Comparison of ENCODE assay signal across 9 cellular contexts in the genomic region with DNA sequence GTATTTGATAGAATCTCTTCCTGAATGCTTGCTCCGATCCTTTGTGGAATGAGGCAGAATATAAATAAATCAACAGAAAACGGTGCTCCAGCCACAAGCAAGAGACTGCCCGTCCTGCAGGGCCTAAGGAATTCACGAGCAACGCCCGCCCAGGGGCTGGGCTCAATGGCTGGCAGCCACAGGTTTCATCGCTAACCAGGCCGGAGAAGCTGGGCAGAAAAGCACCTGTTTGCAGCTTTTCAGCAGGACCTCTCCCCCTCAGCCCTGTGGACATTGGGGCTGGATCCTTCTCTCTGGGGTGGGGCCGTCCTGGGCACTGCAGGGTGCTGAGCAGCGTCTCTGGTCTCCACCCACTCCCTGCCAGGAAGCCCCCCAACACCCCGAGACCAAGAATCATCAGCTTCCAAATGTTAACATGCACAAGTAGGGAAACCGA.
DNase-seq lines count a peak whose midpoint lies in the region; ATAC-seq and FAIRE-seq lines count a peak whose summit lies in the region.
"Had no signal": no experiment of that assay in that cellular context is flagged by ENCODE, and none has a peak within 500 bp of the region (broad histone marks: within the 10 kb centered on the region; RNA-seq: fewer than 3 reads in every experiment).

No MANE protein-coding gene starts in this region.

- no peak for DNase-seq in activated T-cell treated with anti-CD3 and anti-CD28 coated beads, Interleukin-2, amount 50 U/mL, for 24 hours
- DNase-seq in activated T-cell treated with anti-CD3 and anti-CD28 coated beads, Interleukin-2, amount 50 U/mL, for 4 hours = no peak
- DNase-seq in lung microvascular endothelial cell (ENCODE audit: low read depth in 2 of 2) (peak; percentile 59 to 77), urothelium cell line (ENCODE audit: low spot score) (peak; percentile 51), NCI-H1105 (lab: John Stamatoyannopoulos, UW) (no peak)

- peaks cover 2% of the 10 kb centered on the region for H3K36me3 Mint-ChIP-seq in activated T-cell treated with anti-CD3 and anti-CD28 coated beads, Interleukin-2, amount 50 U/mL, for 24 hours (ENCODE audit: low read depth)
- H3K36me3 Mint-ChIP-seq in activated T-cell treated with anti-CD3 and anti-CD28 coated beads, Interleukin-2, amount 50 U/mL, for 4 hours (ENCODE audit: insufficient read depth) = no peaks in the 10 kb centered on the region
- no peaks in the 10 kb centered on the region for H3K36me3 Mint-ChIP-seq in dendritic cell treated with granulocyte-macrophage colony-stimulating factor and Interleukin-4, amounts not matched to agents 40 ng/mL and 50 ng/mL, for 4 days (ENCODE audit: low read depth)

- H3K27ac Mint-ChIP-seq in activated T-cell treated with anti-CD3 and anti-CD28 coated beads, Interleukin-2, amount 50 U/mL, for 24 hours = no peak overlapping the region
- peak overlapping the region; percentile 37 for H3K27ac Mint-ChIP-seq in dendritic cell treated with granulocyte-macrophage colony-stimulating factor and Interleukin-4, amounts not matched to agents 40 ng/mL and 50 ng/mL, for 4 days

- intact Hi-C loops in dendritic cell treated with granulocyte-macrophage colony-stimulating factor and Interleukin-4, amounts not matched to agents 40 ng/mL and 50 ng/mL, for 4 days (cut with micrococcal nuclease) = no loop called here

- ATAC-seq in activated T-cell treated with anti-CD3 and anti-CD28 coated beads, Interleukin-2, amount 50 U/mL, for 4 hours = no peak
- ATAC-seq in HG02759 (IDR thresholded peaks at IDR 0.05; ENCODE audit: unreplicated experiment) (no peak), GM18511 (IDR thresholded peaks at IDR 0.05; ENCODE audit: unreplicated experiment) (no peak)

- H3K9me3 Mint-ChIP-seq in activated T-cell treated with anti-CD3 and anti-CD28 coated beads, Interleukin-2, amount 50 U/mL, for 24 hours = no peaks in the 10 kb centered on the region
- no peaks in the 10 kb centered on the region for H3K9me3 Mint-ChIP-seq in activated T-cell treated with anti-CD3 and anti-CD28 coated beads, Interleukin-2, amount 50 U/mL, for 4 hours
- H3K9me3 Mint-ChIP-seq in dendritic cell treated with granulocyte-macrophage colony-stimulating factor and Interleukin-4, amounts not matched to agents 40 ng/mL and 50 ng/mL, for 4 days = peaks cover 8% of the 10 kb centered on the region

- peaks cover 6% of the 10 kb centered on the region for H3K4me1 Mint-ChIP-seq in activated T-cell treated with anti-CD3 and anti-CD28 coated beads, Interleukin-2, amount 50 U/mL, for 24 hours (ENCODE audit: low read depth)
- peaks cover 9% of the 10 kb centered on the region for H3K4me1 Mint-ChIP-seq in activated T-cell treated with anti-CD3 and anti-CD28 coated beads, Interleukin-2, amount 50 U/mL, for 4 hours (ENCODE audit: low read depth)
- peaks cover 27% of the 10 kb centered on the region for H3K4me1 Mint-ChIP-seq in dendritic cell treated with granulocyte-macrophage colony-stimulating factor and Interleukin-4, amounts not matched to agents 40 ng/mL and 50 ng/mL, for 4 days (ENCODE audit: low read depth)

- peak overlapping the region; percentile 35 for H3K4me3 Mint-ChIP-seq in activated T-cell treated with anti-CD3 and anti-CD28 coated beads, Interleukin-2, amount 50 U/mL, for 24 hours
- H3K4me3 Mint-ChIP-seq in activated T-cell treated with anti-CD3 and anti-CD28 coated beads, Interleukin-2, amount 50 U/mL, for 4 hours = no peak overlapping the region
- no peak overlapping the region for H3K4me3 Mint-ChIP-seq in dendritic cell treated with granulocyte-macrophage colony-stimulating factor and Interleukin-4, amounts not matched to agents 40 ng/mL and 50 ng/mL, for 4 days

- H3K27me3 Mint-ChIP-seq in activated T-cell treated with anti-CD3 and anti-CD28 coated beads, Interleukin-2, amount 50 U/mL, for 24 hours = peaks cover 10% of the 10 kb centered on the region
- H3K27me3 Mint-ChIP-seq in activated T-cell treated with anti-CD3 and anti-CD28 coated beads, Interleukin-2, amount 50 U/mL, for 4 hours (ENCODE audit: low read depth) = peaks cover 3% of the 10 kb centered on the region
- H3K27me3 Mint-ChIP-seq in dendritic cell treated with granulocyte-macrophage colony-stimulating factor and Interleukin-4, amounts not matched to agents 40 ng/mL and 50 ng/mL, for 4 days = peaks cover 32% of the 10 kb centered on the region

- FAIRE-seq in urothelium cell line (lab: Jason Lieb, UNC) = no peak
- FAIRE-seq: colon had no signal

Comparison
In these comparisons a context has a peak if more than half of its experiments do, and no peak if none do; other contexts are left out.
1. DNase-seq: peak in lung microvascular endothelial cell (2 of 2) and urothelium cell line (single experiment); none in activated T-cell treated with anti-CD3 and anti-CD28 coated beads, Interleukin-2, amount 50 U/mL, for 24 hours (single experiment), activated T-cell treated with anti-CD3 and anti-CD28 coated beads, Interleukin-2, amount 50 U/mL, for 4 hours (single experiment) and NCI-H1105 (single experiment).